10 cellular contexts compared by ENCODE assay signal in genomic region chr4:7813674-7814073, GRCh38.
DNase-seq lines count a peak whose midpoint lies in the region; ATAC-seq and TF ChIP-seq lines count a peak whose summit lies in the region.
"Had no signal": no experiment of that assay in that cellular context is flagged by ENCODE, and none has a peak within 500 bp of the region (broad histone marks: within the 10 kb centered on the region; RNA-seq: fewer than 3 reads in every experiment).

No MANE protein-coding gene starts in this region.

- H3K4me1 Mint-ChIP-seq in activated CD4-positive, alpha-beta memory T cell treated with anti-CD3 and anti-CD28 coated beads for 36 hours (ENCODE audit: low read depth), result peaks cover 21% of the 10 kb centered on the region
- H3K4me1 Mint-ChIP-seq in activated CD4-positive, alpha-beta memory T cell treated with anti-CD3 and anti-CD28 coated beads, Interleukin-2, amount 10 ng/mL, durations not matched to agents 7 days and 5 days, result peaks cover 12% of the 10 kb centered on the region

- 67 to 79% methylated on average over 3 of the region's 3 CpGs for WGBS in tibial nerve, 2 donors

- TF ChIP-seq POLR2A in tibial nerve (IDR thresholded peaks at IDR 0.05), result no peak

- intact Hi-C loops in activated CD4-positive, alpha-beta memory T cell treated with anti-CD3 and anti-CD28 coated beads for 36 hours (cut with micrococcal nuclease), result loop anchor here (2.0 kb wide), 1 partner anchor 15 kb away; no protein-coding TSS in a partner anchor

- H3K36me3 ChIP-seq in tibial nerve (peaks cover 0 to 67% (median 2%) of the 10 kb centered on the region in 3 donors), SJCRH30 (peaks cover 13% of the 10 kb centered on the region)

- H3K27me3 Mint-ChIP-seq in activated CD4-positive, alpha-beta memory T cell treated with anti-CD3 and anti-CD28 coated beads for 36 hours, result no peaks in the 10 kb centered on the region
- no peaks in the 10 kb centered on the region for H3K27me3 Mint-ChIP-seq in activated CD4-positive, alpha-beta memory T cell treated with anti-CD3 and anti-CD28 coated beads, Interleukin-2, amount 10 ng/mL, durations not matched to agents 7 days and 5 days
- H3K27me3 Mint-ChIP-seq: activated T-cell treated with anti-CD3 and anti-CD28 coated beads, Interleukin-2, amount 50 U/mL, for 24 hours had no signal

- POLR2A ChIA-PET in activated CD4-positive, alpha-beta memory T cell treated with anti-CD3 and anti-CD28 coated beads for 36 hours (lab: Charles Lee), result interaction anchor here (0.7 to 1.0 kb wide), 2 partner anchors 11 to 15 kb away, joined by 3 read pairs; no protein-coding TSS in a partner anchor
- POLR2A ChIA-PET in activated CD4-positive, alpha-beta memory T cell treated with anti-CD3 and anti-CD28 coated beads, Interleukin-2, amount 10 ng/mL, durations not matched to agents 7 days and 5 days (lab: Charles Lee), result no interaction called here

- in situ Hi-C loops in astrocyte of the spinal cord (cut with HindIII; ENCODE audit: low sequenced_read_pairs), result no loop called here

- H3K4me3 Mint-ChIP-seq in activated CD4-positive, alpha-beta memory T cell treated with anti-CD3 and anti-CD28 coated beads for 36 hours, result no peak overlapping the region
- no peak overlapping the region for H3K4me3 Mint-ChIP-seq in activated CD4-positive, alpha-beta memory T cell treated with anti-CD3 and anti-CD28 coated beads, Interleukin-2, amount 10 ng/mL, durations not matched to agents 7 days and 5 days
- H3K4me3 Mint-ChIP-seq: activated T-cell treated with anti-CD3 and anti-CD28 coated beads, Interleukin-2, amount 50 U/mL, for 24 hours had no signal

- H3K27ac ChIP-seq in tibial nerve (no peak overlapping the region), SJCRH30 (no peak overlapping the region)
- H3K27ac ChIP-seq: HL-60 had no signal

- no peaks in the 10 kb centered on the region for H3K27me3 ChIP-seq in tibial nerve
- H3K27me3 ChIP-seq in SJCRH30, result no peaks in the 10 kb centered on the region

- H3K4me3 ChIP-seq in astrocyte of the spinal cord (ENCODE audit: low read depth, low read length) (no peak overlapping the region), tibial nerve (no peak overlapping the region), SJCRH30 (no peak overlapping the region)

- CTCF ChIA-PET in activated CD4-positive, alpha-beta memory T cell treated with anti-CD3 and anti-CD28 coated beads for 36 hours (lab: Charles Lee), result interaction anchor here (1.4 to 2.9 kb wide), 3 partner anchors 9 to 31 kb away, joined by 8 to 11 read pairs (median 10); no protein-coding TSS in a partner anchor
- CTCF ChIA-PET in activated CD4-positive, alpha-beta memory T cell treated with anti-CD3 and anti-CD28 coated beads, Interleukin-2, amount 10 ng/mL, durations not matched to agents 7 days and 5 days (lab: Charles Lee), result interaction anchor here (0.9 to 2.4 kb wide), 4 partner anchors 9 to 63 kb away, joined by 3 to 8 read pairs (median 4); no protein-coding TSS in a partner anchor

- H3K9me3 Mint-ChIP-seq in activated CD4-positive, alpha-beta memory T cell treated with anti-CD3 and anti-CD28 coated beads for 36 hours, result peaks cover 1% of the 10 kb centered on the region
- no peaks in the 10 kb centered on the region for H3K9me3 Mint-ChIP-seq in activated CD4-positive, alpha-beta memory T cell treated with anti-CD3 and anti-CD28 coated beads, Interleukin-2, amount 10 ng/mL, durations not matched to agents 7 days and 5 days
- H3K9me3 Mint-ChIP-seq: activated T-cell treated with anti-CD3 and anti-CD28 coated beads, Interleukin-2, amount 50 U/mL, for 24 hours had no signal

- ATAC-seq in stimulated activated naive CD8-positive, alpha-beta T cell treated with anti-CD3 and anti-CD28 coated beads, Interleukin-15, Interleukin-2, amounts not matched to agents 100 U/mL and 50 U/mL, for 24 hours, result peak; percentile 70

- no peak for TF ChIP-seq EP300 in tibial nerve (IDR thresholded peaks at IDR 0.05)

- H3K27ac Mint-ChIP-seq in activated CD4-positive, alpha-beta memory T cell treated with anti-CD3 and anti-CD28 coated beads for 36 hours, result no peak overlapping the region
- no peak overlapping the region for H3K27ac Mint-ChIP-seq in activated CD4-positive, alpha-beta memory T cell treated with anti-CD3 and anti-CD28 coated beads, Interleukin-2, amount 10 ng/mL, durations not matched to agents 7 days and 5 days
- H3K27ac Mint-ChIP-seq: activated T-cell treated with anti-CD3 and anti-CD28 coated beads, Interleukin-2, amount 50 U/mL, for 24 hours had no signal

- H3K4me1 ChIP-seq in tibial nerve (peaks cover 0 to 36% (median 5%) of the 10 kb centered on the region in 4 donors), SJCRH30 (peaks cover 35% of the 10 kb centered on the region)

- TF ChIP-seq CTCF in astrocyte of the spinal cord (IDR thresholded peaks at IDR 0.05; ENCODE audit: low read depth, low read length) (no peak), tibial nerve (IDR thresholded peaks at IDR 0.05) (no peak)

- DNase-seq in activated CD4-positive, alpha-beta memory T cell treated with anti-CD3 and anti-CD28 coated beads for 36 hours, result peak; percentile 47
- no peak for DNase-seq in activated CD4-positive, alpha-beta memory T cell treated with anti-CD3 and anti-CD28 coated beads, Interleukin-2, amount 10 ng/mL, durations not matched to agents 7 days and 5 days
- peak; percentile 81 for DNase-seq in astrocyte of the spinal cord (ENCODE audit: low read depth, low spot score)
- DNase-seq in kidney tubule cell (ENCODE audit: low spot score), result peak; percentile 88
- DNase-seq in stimulated activated naive CD8-positive, alpha-beta T cell treated with anti-CD3 and anti-CD28 coated beads, Interleukin-15, Interleukin-2, amounts not matched to agents 100 U/mL and 50 U/mL, for 24 hours, result no peak
- no peak for DNase-seq in tibial nerve (ENCODE audit: low spot score in 2 of 2)
- no peak for DNase-seq in NCI-H1048 (lab: John Stamatoyannopoulos, UW)
- no peak for DNase-seq in SJCRH30
- DNase-seq: activated T-cell treated with anti-CD3 and anti-CD28 coated beads, Interleukin-2, amount 50 U/mL, for 24 hours had no signal

- no peaks in the 10 kb centered on the region for H3K9me3 ChIP-seq in tibial nerve
- no peaks in the 10 kb centered on the region for H3K9me3 ChIP-seq in SJCRH30 (replicated peaks)

- H3K36me3 Mint-ChIP-seq in activated CD4-positive, alpha-beta memory T cell treated with anti-CD3 and anti-CD28 coated beads for 36 hours, result peaks cover 35% of the 10 kb centered on the region
- peaks cover 8% of the 10 kb centered on the region for H3K36me3 Mint-ChIP-seq in activated CD4-positive, alpha-beta memory T cell treated with anti-CD3 and anti-CD28 coated beads, Interleukin-2, amount 10 ng/mL, durations not matched to agents 7 days and 5 days (ENCODE audit: low read depth)

Comparison
In these comparisons a context has a peak if more than half of its experiments do, and no peak if none do; other contexts are left out.
1. DNase-seq: peak in activated CD4-positive, alpha-beta memory T cell treated with anti-CD3 and anti-CD28 coated beads for 36 hours (single experiment), astrocyte of the spinal cord (single experiment) and kidney tubule cell (single experiment); none in activated CD4-positive, alpha-beta memory T cell treated with anti-CD3 and anti-CD28 coated beads, Interleukin-2, amount 10 ng/mL, durations not matched to agents 7 days and 5 days (single experiment), stimulated activated naive CD8-positive, alpha-beta T cell treated with anti-CD3 and anti-CD28 coated beads, Interleukin-15, Interleukin-2, amounts not matched to agents 100 U/mL and 50 U/mL, for 24 hours (single experiment), tibial nerve (0 of 2), NCI-H1048 (single experiment) and SJCRH30 (0 of 2).